ENCODE assay signal across 8 cellular contexts in genomic region chr1:231550448-231550781, GRCh38. TPM values are rescaled to one million over a fixed set of nuclear protein-coding genes. Genes with fewer than 3 reads are reported as not detected.
DNase-seq lines count a peak whose midpoint lies in the region; ATAC-seq, FAIRE-seq and TF ChIP-seq lines count a peak whose summit lies in the region.

No MANE protein-coding gene starts in this region.

- POLR2A ChIA-PET in HCT116 (lab: Charles Lee), result no interaction called here

- H3K4me3 Mint-ChIP-seq in T-helper 17 cell, result no peak overlapping the region

- H3K36me3 Mint-ChIP-seq in T-helper 17 cell (ENCODE audit: low read depth), result peaks cover 9% of the 10 kb centered on the region

- no peak overlapping the region for H3K4me2 ChIP-seq in HCT116 (ENCODE audit: low read length)

- no peak overlapping the region for H3K9ac ChIP-seq in HCT116 (ENCODE audit: low read length)
- H3K9ac ChIP-seq in colonic mucosa (ENCODE audit: low read depth in 2 of 2, low read length in 2 of 2), result no peak overlapping the region
- no peak overlapping the region for H3K9ac ChIP-seq in kidney (ENCODE audit: low read length in 2 of 2)

- TF ChIP-seq CTCF in HCT116 (IDR thresholded peaks at IDR 0.05 in 2 of 3, conservative IDR thresholded peaks at IDR 0.05 in 1 of 3; ENCODE audit: borderline replicate concordance in 1 of 3, insufficient read depth in 1 of 3, low read depth in 2 of 3, low read length in 2 of 3), result peak in 2 of 3 experiments; percentile 70 to 72; a peak in 4 of 6 replicates
- TF ChIP-seq CTCF in colonic mucosa (IDR thresholded peaks at IDR 0.05), result no peak
- TF ChIP-seq CTCF in kidney (IDR thresholded peaks at IDR 0.05; ENCODE audit: borderline replicate concordance, extremely low read depth, insufficient read depth), result no peak

- DNase-seq in DMS53 treated with DMSO at 0.1 percent for 48 hours (lab: John Stamatoyannopoulos, UW; ENCODE audit: unreplicated experiment), result peak; percentile 7
- DNase-seq in HCT116 (ENCODE audit: low read depth, low spot score), result peak; percentile 16
- no peak for DNase-seq in T-helper 17 cell
- peak; percentile 66 for DNase-seq in iPS-NIHi7 (ENCODE audit: extremely low spot score)
- DNase-seq in putamen (ENCODE audit: low spot score), result no peak
- DNase-seq in colonic mucosa, result no peak
- no peak for DNase-seq in kidney

- no peaks in the 10 kb centered on the region for H3K27me3 ChIP-seq in HCT116 (ENCODE audit: insufficient read depth, low read length)
- no peaks in the 10 kb centered on the region for H3K27me3 ChIP-seq in colonic mucosa

- peak; percentile 27 for TF ChIP-seq RAD21 in HCT116 (IDR thresholded peaks at IDR 0.05; ENCODE audit: low read depth)

- no peaks in the 10 kb centered on the region for H3K4me1 ChIP-seq in HCT116 (ENCODE audit: control insufficient read depth in 1 of 2, insufficient read depth in 2 of 2, low read length in 2 of 2)
- no peaks in the 10 kb centered on the region for H3K4me1 ChIP-seq in colonic mucosa
- H3K4me1 ChIP-seq in kidney (ENCODE audit: control insufficient read depth in 1 of 2, insufficient read depth in 1 of 2, low read depth in 1 of 2, low read length in 2 of 2), result no peaks in the 10 kb centered on the region

- no peak overlapping the region for H3K27ac ChIP-seq in HCT116 (ENCODE audit: low read depth, low read length)
- no peak overlapping the region for H3K27ac ChIP-seq in colonic mucosa
- no peak overlapping the region for H3K27ac ChIP-seq in kidney (ENCODE audit: low read depth in 2 of 2, low read length in 2 of 2)

- no peaks in the 10 kb centered on the region for H3K9me2 ChIP-seq in HCT116 (ENCODE audit: insufficient read depth)

- no peak overlapping the region for H3K27ac Mint-ChIP-seq in T-helper 17 cell

- BruUV-seq in HCT116 (replicated peaks; lab: Mats Ljungman, UMichigan), result no TSS peak

- H3K4me3 ChIP-seq in HCT116 (replicated peaks in 1 of 2; ENCODE audit: low read depth in 1 of 2, low read length in 2 of 2) (no peak overlapping the region), colonic mucosa (no peak overlapping the region), kidney (ENCODE audit: low read length in 2 of 2) (no peak overlapping the region)

- peak; percentile 92 for ATAC-seq in HCT116
- ATAC-seq in T-helper 17 cell, result peak; percentile 61
- ATAC-seq in GM21737 (IDR thresholded peaks at IDR 0.05; ENCODE audit: unreplicated experiment), result no peak

- peaks cover 13% of the 10 kb centered on the region for H3K79me2 ChIP-seq in HCT116 (ENCODE audit: insufficient read depth, low read length)

- H4K20me1 ChIP-seq in HCT116 (ENCODE audit: insufficient read depth), result no peaks in the 10 kb centered on the region

- H3K27me3 Mint-ChIP-seq in T-helper 17 cell, result no peaks in the 10 kb centered on the region

- CTCF ChIA-PET in HCT116 (lab: Charles Lee), result no interaction called here

- no peaks in the 10 kb centered on the region for H3K9me3 ChIP-seq in HCT116 (ENCODE audit: control insufficient read depth in 1 of 2, insufficient read depth in 1 of 2, low read depth in 1 of 2, low read length in 2 of 2)
- H3K9me3 ChIP-seq in T-helper 17 cell (ENCODE audit: control insufficient read depth, low read length, poor library complexity, severe bottlenecking), result no peaks in the 10 kb centered on the region
- no peaks in the 10 kb centered on the region for H3K9me3 ChIP-seq in colonic mucosa
- no peaks in the 10 kb centered on the region for H3K9me3 ChIP-seq in kidney (ENCODE audit: control insufficient read depth in 1 of 2, low read length in 2 of 2)

- no peak for FAIRE-seq in kidney (lab: Jason Lieb, UNC)

- no peak for TF ChIP-seq POLR2A in HCT116 (IDR thresholded peaks at IDR 0.05; ENCODE audit: borderline replicate concordance, extremely low read depth, insufficient read depth, insufficient read length)

- 0 out of 4 replicates have a peak, but pooled peaks cover 0 to 2% of the 10 kb centered on the region in 2 experiments for H3K36me3 ChIP-seq in HCT116 (ENCODE audit: control insufficient read depth in 1 of 2, insufficient read depth in 2 of 2, low read length in 2 of 2)
- H3K36me3 ChIP-seq in colonic mucosa, result no peaks in the 10 kb centered on the region
- no peaks in the 10 kb centered on the region for H3K36me3 ChIP-seq in kidney (ENCODE audit: control insufficient read depth in 1 of 2, insufficient read depth in 2 of 2, low read length in 2 of 2)

- RAD21 ChIA-PET in HCT116 (lab: Charles Lee; ENCODE audit: low non-redundant PET in 1 of 2, low total read pairs in 2 of 2, uncharacterized antibody in 2 of 2, unreplicated experiment in 2 of 2), result no interaction called here

- peaks cover 33% of the 10 kb centered on the region for H3K4me1 Mint-ChIP-seq in T-helper 17 cell

- intact Hi-C loops in HCT116 (cut with micrococcal nuclease) (loop anchor here (1.0 kb wide), 1 partner anchor 192 kb away; no protein-coding TSS in a partner anchor), colonic mucosa (cut with DNase I) (no loop called here), kidney (cut with DNase I) (no loop called here)

- no peak overlapping the region for H2AFZ ChIP-seq in HCT116 (ENCODE audit: low read depth, low read length, poor library complexity, severe bottlenecking)

TF ChIP-seq in HCT116, 20 proteins besides CTCF, POLR2A, EP300 and RAD21:
- TF ChIP-seq EGR1 (IDR thresholded peaks at IDR 0.05; ENCODE audit: low read depth) (no peak), EZH2 (IDR thresholded peaks at IDR 0.05) (no peak), ZFX (IDR thresholded peaks at IDR 0.05) (no peak), YY1 (IDR thresholded peaks at IDR 0.05; ENCODE audit: extremely low read depth, insufficient replicate concordance, low read depth, low read length) (no peak), FOSL1 (IDR thresholded peaks at IDR 0.05; ENCODE audit: low read depth) (no peak), EZH2phosphoT487 (IDR thresholded peaks at IDR 0.05; ENCODE audit: borderline replicate concordance) (no peak), ZNF274 (IDR thresholded peaks at IDR 0.05; ENCODE audit: low read depth, low read length) (no peak), SP1 (IDR thresholded peaks at IDR 0.05; ENCODE audit: low read depth) (no peak), ELF1 (IDR thresholded peaks at IDR 0.05; ENCODE audit: borderline replicate concordance, low read depth) (no peak), POLR2AphosphoS5 (IDR thresholded peaks at IDR 0.05; ENCODE audit: low read depth, low read length) (no peak)
TF ChIP-seq in HCT116: peak in this region for 0.

RNA-seq across cellular contexts. Expression of gene TSNAX, which starts 21.9 kb away (rescaled TPM):
- total RNA-seq in HCT116 (2021; ENCODE audit: unreplicated experiment) (47.1 TPM), T-helper 17 cell (10 to 100 TPM; 25.5 to 26.8 TPM), colonic mucosa (10 to 100 TPM; 22.6 to 37.3 TPM), kidney (42.3 TPM)
- 21.4 and 27.8 TPM in 2 replicates for polyA plus RNA-seq in HCT116 (2012)
- 27.1 TPM for polyA plus RNA-seq in kidney (ENCODE audit: insufficient read depth, low read depth, low replicate concordance)

Comparison
In these comparisons a context has a peak if more than half of its experiments do, and no peak if none do; other contexts are left out.
1. DNase-seq: peak in DMS53 treated with DMSO at 0.1 percent for 48 hours (single experiment), HCT116 (single experiment) and iPS-NIHi7 (single experiment); none in T-helper 17 cell (0 of 3), putamen (single experiment), colonic mucosa (single experiment) and kidney (single experiment).
2. CTCF ChIP-seq: peak in HCT116 (2 of 3); none in colonic mucosa (single experiment) and kidney (single experiment).